Comparison of ENCODE assay signal across 8 cellular contexts in the genomic region with DNA sequence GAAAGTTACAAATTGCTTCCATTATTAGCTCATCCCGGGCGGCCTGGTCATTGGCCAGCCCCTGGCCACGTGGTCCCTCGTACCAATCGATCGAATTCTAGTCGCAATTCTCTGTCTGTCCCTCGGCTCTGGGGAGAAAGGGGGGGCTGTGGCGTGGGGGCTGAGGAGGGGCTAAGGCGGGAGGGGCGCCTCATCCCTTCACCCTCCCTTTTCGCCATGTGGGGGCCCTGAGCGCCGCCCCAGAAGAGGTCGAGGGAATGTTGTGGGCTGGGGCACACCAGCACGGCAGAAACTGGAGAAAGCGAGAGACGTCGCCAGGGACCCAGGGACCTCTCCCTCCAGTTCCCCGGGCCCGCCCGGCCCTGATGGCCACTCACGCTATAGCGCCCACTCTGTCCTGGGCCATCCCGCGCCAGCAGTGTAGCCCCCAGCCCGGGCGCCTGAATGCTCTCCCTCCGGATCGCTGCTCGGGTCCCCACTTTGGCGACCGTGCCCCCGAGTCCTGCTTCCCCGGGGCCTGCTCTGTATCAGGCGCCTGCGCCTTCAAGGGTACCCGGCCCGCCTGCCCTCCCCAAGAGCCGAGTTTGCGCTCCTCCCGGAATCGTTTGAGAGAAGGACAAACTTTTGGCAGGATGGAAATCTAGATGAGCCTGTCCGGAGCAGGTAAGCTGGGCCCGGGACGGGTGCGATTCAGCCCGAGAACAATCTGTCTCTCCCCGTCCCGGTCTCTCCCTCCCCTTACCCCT.
DNase-seq lines count a peak whose midpoint lies in the region; ATAC-seq and TF ChIP-seq lines count a peak whose summit lies in the region.

No MANE protein-coding gene starts in this region.

- no peaks in the 10 kb centered on the region for H3K9me3 Mint-ChIP-seq in natural killer cell treated with Interleukin-12 subunit alpha and Interleukin-12 subunit beta and Interleukin-15 and Interleukin-18, amount 100 ng/mL, for 72 hours

- H3K36me3 ChIP-seq in esophagus (ENCODE audit: control insufficient read depth in 2 of 2, insufficient read depth in 2 of 2, low read length in 1 of 2) (no peaks in the 10 kb centered on the region), OCI-LY7 (ENCODE audit: insufficient read depth, low read length) (no peaks in the 10 kb centered on the region)

- POLR2A ChIA-PET in OCI-LY7 (lab: Charles Lee), result no interaction called here

- no peaks in the 10 kb centered on the region for H3K9me3 ChIP-seq in esophagus (ENCODE audit: control insufficient read depth in 2 of 2, insufficient read depth in 1 of 2, low read depth in 1 of 2, low read length in 1 of 2)
- no peaks in the 10 kb centered on the region for H3K9me3 ChIP-seq in OCI-LY7 (ENCODE audit: low read length)

- TF ChIP-seq CTCF in OCI-LY7 (conservative IDR thresholded peaks at IDR 0.05; ENCODE audit: low read length), result no peak

- peaks cover 48 to 64% of the 10 kb centered on the region in 2 donors for H3K27me3 Mint-ChIP-seq in natural killer cell treated with Interleukin-12 subunit alpha and Interleukin-12 subunit beta and Interleukin-15 and Interleukin-18, amount 100 ng/mL, for 72 hours

- no peak overlapping the region for H2AFZ ChIP-seq in OCI-LY7 (ENCODE audit: low read length)

- CTCF ChIA-PET in OCI-LY7 (lab: Charles Lee; ENCODE audit: unreplicated experiment), result interaction anchor here (0.7 kb wide), 1 partner anchor 13 kb away, joined by 19 read pairs; no protein-coding TSS in a partner anchor

- no peak overlapping the region for H3K4me2 ChIP-seq in OCI-LY7 (ENCODE audit: low read length)

- H3K9me2 ChIP-seq in OCI-LY7 (ENCODE audit: insufficient read depth, low read length), result no peaks in the 10 kb centered on the region

- peak overlapping the region; percentile 68 for H3K4me3 Mint-ChIP-seq in natural killer cell treated with Interleukin-12 subunit alpha and Interleukin-12 subunit beta and Interleukin-15 and Interleukin-18, amount 100 ng/mL, for 72 hours

- H4K20me1 ChIP-seq in OCI-LY7 (ENCODE audit: insufficient read depth, low read length), result no peaks in the 10 kb centered on the region

- H3K27me3 ChIP-seq in esophagus (ENCODE audit: control insufficient read depth in 1 of 2, insufficient read depth in 2 of 2, low read length in 2 of 2), result no peaks in the 10 kb centered on the region

- H3K4me3 ChIP-seq in esophagus (ENCODE audit: low read depth in 1 of 2, low read length in 2 of 2) (peak overlapping the region; percentile 67 to 86), OCI-LY7 (ENCODE audit: low read depth, low read length, poor library complexity, severe bottlenecking) (no peak overlapping the region)

- no peaks in the 10 kb centered on the region for H3K36me3 Mint-ChIP-seq in natural killer cell treated with Interleukin-12 subunit alpha and Interleukin-12 subunit beta and Interleukin-15 and Interleukin-18, amount 100 ng/mL, for 72 hours

- peaks cover 6 to 10% of the 10 kb centered on the region in 2 donors for H3K4me1 Mint-ChIP-seq in natural killer cell treated with Interleukin-12 subunit alpha and Interleukin-12 subunit beta and Interleukin-15 and Interleukin-18, amount 100 ng/mL, for 72 hours (ENCODE audit: low read depth in 2 of 2)

- H3K4me1 ChIP-seq in esophagus (ENCODE audit: control insufficient read depth in 2 of 2, insufficient read depth in 2 of 2, low read length in 1 of 2) (peaks cover 0 to 5% of the 10 kb centered on the region in 2 donors), OCI-LY7 (ENCODE audit: insufficient read depth, low read length, poor library complexity, severe bottlenecking) (no peaks in the 10 kb centered on the region)

- H3K27ac Mint-ChIP-seq in natural killer cell treated with Interleukin-12 subunit alpha and Interleukin-12 subunit beta and Interleukin-15 and Interleukin-18, amount 100 ng/mL, for 72 hours, result no peak overlapping the region

- 1 to 2% methylated on average over 35 to 50 of the region's 50 CpGs for WGBS in esophagus, 2 donors

- no TSS peak for BruUV-seq in OCI-LY7 (replicated peaks; lab: Mats Ljungman, UMichigan)

- H3K79me2 ChIP-seq in OCI-LY7 (ENCODE audit: insufficient read depth, low read depth, low read length), result no peaks in the 10 kb centered on the region

- H3K27ac ChIP-seq in esophagus (ENCODE audit: low read depth in 2 of 2, low read length in 1 of 2), result peak overlapping the region; percentile 81 to 86
- H3K27ac ChIP-seq in OCI-LY7 (ENCODE audit: low read depth, low read length, poor library complexity, severe bottlenecking), result no peak overlapping the region

- peak in 1 of 2 donors; percentile 56 for ATAC-seq in natural killer cell treated with Interleukin-12 subunit alpha and Interleukin-12 subunit beta and Interleukin-15 and Interleukin-18, amount 100 ng/mL, for 72 hours
- ATAC-seq in GM18861 (IDR thresholded peaks at IDR 0.05; ENCODE audit: unreplicated experiment) (no peak), HG03135 (IDR thresholded peaks at IDR 0.05; ENCODE audit: unreplicated experiment) (no peak)

- peak; percentile 66 for DNase-seq in AG08395 (ENCODE audit: low spot score)
- peak; percentile 49 for DNase-seq in NCI-H748 (lab: John Stamatoyannopoulos, UW; ENCODE audit: unreplicated experiment)
- no peak for DNase-seq in natural killer cell treated with Interleukin-12 subunit alpha and Interleukin-12 subunit beta and Interleukin-15 and Interleukin-18, amount 100 ng/mL, for 72 hours (ENCODE audit: low spot score)
- DNase-seq in stimulated activated CD4-positive, alpha-beta T cell treated with anti-CD3 and anti-CD28 coated beads, Interleukin-2, amount 100 ng/mL, for 48 hours, result no peak
- DNase-seq in OCI-LY7 (ENCODE audit: low spot score), result no peak

- intact Hi-C loops in OCI-LY7 (cut with micrococcal nuclease; ENCODE audit: unreplicated experiment), result no loop called here

Comparison
In these comparisons a context has a peak if more than half of its experiments do, and no peak if none do; other contexts are left out.
1. DNase-seq: peak in AG08395 (single experiment) and NCI-H748 (single experiment); none in natural killer cell treated with Interleukin-12 subunit alpha and Interleukin-12 subunit beta and Interleukin-15 and Interleukin-18, amount 100 ng/mL, for 72 hours (single experiment), stimulated activated CD4-positive, alpha-beta T cell treated with anti-CD3 and anti-CD28 coated beads, Interleukin-2, amount 100 ng/mL, for 48 hours (0 of 2) and OCI-LY7 (single experiment).